ENCODE assay signal across 8 cellular contexts in the genomic region with DNA sequence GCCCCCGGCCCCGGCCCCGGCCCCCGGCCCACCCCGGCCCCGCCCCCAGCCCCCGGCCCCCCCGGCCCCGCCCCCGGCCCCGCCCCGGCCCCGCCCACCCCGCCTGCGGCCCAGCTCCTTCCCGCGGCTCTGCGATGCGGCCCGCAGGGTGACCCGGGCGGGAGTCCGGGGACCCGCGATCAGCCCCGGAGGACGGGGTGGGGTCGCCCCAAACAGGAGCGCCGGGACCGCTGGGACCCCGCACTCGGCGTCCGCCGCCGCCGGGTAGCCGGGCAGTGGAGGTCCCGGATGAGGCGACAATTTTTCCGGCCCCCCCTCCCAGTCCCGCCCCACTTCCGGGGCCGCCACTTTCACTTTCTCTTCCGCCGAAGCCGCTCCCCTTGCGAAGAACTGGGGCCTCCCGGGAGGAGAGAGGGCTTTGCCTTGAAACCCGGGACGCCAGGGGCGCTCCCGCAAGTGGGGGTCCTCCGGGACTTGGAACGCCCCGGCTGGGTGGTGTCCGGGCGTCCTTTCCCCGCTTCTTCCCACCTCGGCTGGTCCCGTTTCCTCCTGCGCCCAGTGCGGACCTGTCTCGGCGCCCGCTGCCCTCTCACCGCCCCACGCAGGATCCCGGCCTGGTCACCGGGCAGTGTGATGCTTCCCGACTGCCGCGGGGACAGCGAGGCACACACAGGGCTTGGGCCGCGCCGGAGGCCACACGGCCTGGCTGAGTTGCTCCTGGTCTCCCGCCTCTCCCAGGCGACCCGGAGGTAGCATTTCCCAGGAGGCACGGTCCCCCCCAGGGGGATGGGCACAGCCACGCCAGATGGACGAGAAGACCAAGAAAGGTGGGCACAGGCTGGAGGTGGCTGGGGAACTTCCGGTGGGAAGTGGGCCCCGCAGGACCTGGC. TPM values are rescaled to one million over a fixed set of nuclear protein-coding genes. Genes with fewer than 3 reads are reported as not detected.
DNase-seq lines count a peak whose midpoint lies in the region; ATAC-seq and TF ChIP-seq lines count a peak whose summit lies in the region.

TSS of gene RBCK1 (plus strand) at position 347 of the 890 bp plus-strand sequence. CDS start at position 806, 459 bp downstream.

- H3K4me1 Mint-ChIP-seq in activated CD4-positive, alpha-beta memory T cell treated with anti-CD3 and anti-CD28 coated beads, Interleukin-2, amount 10 ng/mL, durations not matched to agents 7 days and 5 days: peaks cover 52% of the 10 kb centered on the region

- peak within 1 kb of the TSS; percentile 93 for H3K4me3 ChIP-seq in lower lobe of right lung

- H3K27me3 Mint-ChIP-seq in activated CD4-positive, alpha-beta memory T cell treated with anti-CD3 and anti-CD28 coated beads, Interleukin-2, amount 10 ng/mL, durations not matched to agents 7 days and 5 days: no peaks in the 10 kb centered on the region

- peak; percentile 71 for ATAC-seq in GM19351 (IDR thresholded peaks at IDR 0.05; ENCODE audit: unreplicated experiment)
- ATAC-seq in HG03469 (IDR thresholded peaks at IDR 0.05; ENCODE audit: unreplicated experiment): peak; percentile 38
- peak; percentile 92 to 96 for ATAC-seq in lower lobe of right lung

- H3K27ac Mint-ChIP-seq in activated CD4-positive, alpha-beta memory T cell treated with anti-CD3 and anti-CD28 coated beads, Interleukin-2, amount 10 ng/mL, durations not matched to agents 7 days and 5 days: peak within 1 kb of the TSS; percentile 86

- H3K27ac ChIP-seq in C4-2B: peak within 1 kb of the TSS; percentile 97
- peak within 1 kb of the TSS; percentile 90 for H3K27ac ChIP-seq in lower lobe of right lung

- H3K9me3 ChIP-seq in lower lobe of right lung: no peaks in the 10 kb centered on the region

- H3K4me3 Mint-ChIP-seq in activated CD4-positive, alpha-beta memory T cell treated with anti-CD3 and anti-CD28 coated beads, Interleukin-2, amount 10 ng/mL, durations not matched to agents 7 days and 5 days: peak within 1 kb of the TSS; percentile 97

- H3K4me1 ChIP-seq in lower lobe of right lung: peaks cover 25% of the 10 kb centered on the region

- H3K36me3 Mint-ChIP-seq in activated CD4-positive, alpha-beta memory T cell treated with anti-CD3 and anti-CD28 coated beads, Interleukin-2, amount 10 ng/mL, durations not matched to agents 7 days and 5 days (ENCODE audit: low read depth): peaks cover 46% of the 10 kb centered on the region

- peaks cover 4% of the 10 kb centered on the region for H3K9me3 Mint-ChIP-seq in activated CD4-positive, alpha-beta memory T cell treated with anti-CD3 and anti-CD28 coated beads, Interleukin-2, amount 10 ng/mL, durations not matched to agents 7 days and 5 days

- intact Hi-C loops in lower lobe of right lung (cut with DNase I): loop anchor here (10.0 kb wide), 1 partner anchor 53 kb away; no protein-coding TSS in a partner anchor

- DNase-seq in NCI-H748 treated with DMSO at 0.1 percent for 48 hours (lab: John Stamatoyannopoulos, UW) (peak; percentile 76), ecto neural progenitor cell (ENCODE audit: low spot score) (peak; percentile 88), lower lobe of right lung (peak; percentile 90)
- peak; percentile 90 for DNase-seq in activated CD4-positive, alpha-beta memory T cell treated with anti-CD3 and anti-CD28 coated beads, Interleukin-2, amount 10 ng/mL, durations not matched to agents 7 days and 5 days
- DNase-seq in stimulated activated CD4-positive, alpha-beta T cell treated with anti-CD3 and anti-CD28 coated beads, TNF-alpha, amount 100 ng/mL, for 1 hour (ENCODE audit: low read depth in 3 of 3, low spot score in 1 of 3): peak; percentile 62 to 82 (median 79)

- no peaks in the 10 kb centered on the region for H3K27me3 ChIP-seq in lower lobe of right lung (ENCODE audit: low read depth)

- CTCF ChIA-PET in activated CD4-positive, alpha-beta memory T cell treated with anti-CD3 and anti-CD28 coated beads, Interleukin-2, amount 10 ng/mL, durations not matched to agents 7 days and 5 days (lab: Charles Lee): interaction anchor here (0.6 to 1.4 kb wide), 12 partner anchors 25 to 265 kb away, joined by 3 to 7 read pairs (median 3); partner anchors contain the start of gene TRIB3

- POLR2A ChIA-PET in activated CD4-positive, alpha-beta memory T cell treated with anti-CD3 and anti-CD28 coated beads, Interleukin-2, amount 10 ng/mL, durations not matched to agents 7 days and 5 days (lab: Charles Lee): interaction anchor here (0.6 to 1.6 kb wide), 19 partner anchors 14 to 137 kb away, joined by 3 to 17 read pairs (median 4); partner anchors contain the start of genes CSNK2A1, TBC1D20, TRIB3 and ZCCHC3

- TF ChIP-seq CTCF in C4-2B (conservative IDR thresholded peaks at IDR 0.05) (no peak), lower lobe of right lung (IDR thresholded peaks at IDR 0.05) (no peak)

- H3K36me3 ChIP-seq in lower lobe of right lung: peaks cover 19% of the 10 kb centered on the region

RNA-seq across cellular contexts. Expression of gene RBCK1, which starts in this region (rescaled TPM):
- total RNA-seq in activated CD4-positive, alpha-beta memory T cell treated with anti-CD3 and anti-CD28 coated beads, Interleukin-2, amount 10 ng/mL, durations not matched to agents 7 days and 5 days: 100 to 1,000 TPM; 133 to 146 TPM
- 95.7 TPM for total RNA-seq in lower lobe of right lung

Comparison
In these comparisons a context has a peak if more than half of its experiments do, and no peak if none do; other contexts are left out.
1. Peak in every context shown above with its lines: DNase-seq, ATAC-seq, H3K4me3 ChIP-seq and H3K27ac ChIP-seq.
2. ATAC-seq: peak in every context shown above with its lines; median percentile 94 in lower lobe of right lung; 71 in GM19351; 38 in HG03469.